Comparison of ENCODE assay signal across 25 cellular contexts in the genomic region with DNA sequence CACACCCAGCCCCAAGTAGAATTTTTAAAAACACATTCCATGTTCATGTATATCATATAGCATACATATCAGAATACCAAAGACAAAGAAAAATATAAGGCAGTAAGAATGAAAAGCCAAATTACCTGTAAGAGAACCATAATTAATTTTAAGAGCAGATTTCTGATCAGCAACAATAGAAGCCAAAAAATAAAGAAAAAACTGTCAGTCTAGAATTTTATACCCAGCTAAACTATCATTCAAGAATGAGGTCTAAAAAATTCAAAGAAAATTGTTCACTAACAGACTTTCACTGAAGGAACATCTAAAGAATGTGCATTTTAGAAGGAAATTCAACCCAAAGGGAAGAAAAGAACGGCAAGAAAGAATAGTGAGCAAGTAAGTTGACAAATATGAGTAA. TPM values are rescaled to one million over a fixed set of nuclear protein-coding genes. Genes with fewer than 3 reads are reported as not detected.
A peak's percentile ranks its signal among the peaks of the same experiment; 100 is the strongest.
DNase-seq lines count a peak whose midpoint lies in the region; ATAC-seq, FAIRE-seq and TF ChIP-seq lines count a peak whose summit lies in the region.
"Had no signal": no experiment of that assay in that cellular context is flagged by ENCODE, and none has a peak within 500 bp of the region (broad histone marks: within the 10 kb centered on the region; RNA-seq: fewer than 3 reads in every experiment).

No MANE protein-coding gene starts in this region.

- H3K9me2 ChIP-seq in OCI-LY7 (ENCODE audit: insufficient read depth, low read length) = no peaks in the 10 kb centered on the region

- no peak overlapping the region for H3K27ac Mint-ChIP-seq in activated naive CD8-positive, alpha-beta T cell treated with anti-CD3 and anti-CD28 coated beads for 36 hours
- H3K27ac Mint-ChIP-seq: CD4-positive, alpha-beta memory T cell; GM23338; H9; HFFc6 had no signal

- H3K79me2 ChIP-seq in HepG2 (ENCODE audit: insufficient read depth, low read length) (no peaks in the 10 kb centered on the region), OCI-LY7 (ENCODE audit: insufficient read depth, low read depth, low read length) (no peaks in the 10 kb centered on the region), GM12878 (ENCODE audit: control insufficient read depth, insufficient read depth, low read length) (no peaks in the 10 kb centered on the region)

- in situ Hi-C loops in HepG2 (cut with HindIII; ENCODE audit: extremely low pct_ligation_motif_present, low pct_unique_long_range_greater_than_20kb) = no loop called here
- in situ Hi-C loops in GM12878 (cut with MboI) = no loop called here

- H3K27me3 Mint-ChIP-seq in activated naive CD8-positive, alpha-beta T cell treated with anti-CD3 and anti-CD28 coated beads for 36 hours = peaks cover 3% of the 10 kb centered on the region

- intact Hi-C loops in HepG2 (cut with micrococcal nuclease; ENCODE audit: unreplicated experiment) = no loop called here
- intact Hi-C loops in right lobe of liver (cut with DNase I) = no loop called here
- intact Hi-C loops in OCI-LY7 (cut with micrococcal nuclease; ENCODE audit: unreplicated experiment) = no loop called here
- intact Hi-C loops in GM12878 (cut with micrococcal nuclease; ENCODE audit: unreplicated experiment) = no loop called here

- peaks cover 6% of the 10 kb centered on the region for H3K36me3 Mint-ChIP-seq in activated naive CD8-positive, alpha-beta T cell treated with anti-CD3 and anti-CD28 coated beads for 36 hours

- DNase-seq in HepG2 (ENCODE audit: low spot score) (no peak), right lobe of liver (no peak), OCI-LY7 (ENCODE audit: low spot score) (peak; percentile 27), GM12878 (ENCODE audit: low read depth, low spot score) (no peak)
- no peak for DNase-seq in activated naive CD8-positive, alpha-beta T cell treated with anti-CD3 and anti-CD28 coated beads for 36 hours
- no peak for DNase-seq in activated CD4-positive, alpha-beta T cell treated with anti-CD3 and anti-CD28 coated beads, Interleukin-2, amount 50 U/mL, for 48 hours
- no peak for DNase-seq in activated T-cell treated with anti-CD3 and anti-CD28 coated beads, Interleukin-2, amount 50 U/mL, for 1 hour
- DNase-seq: BE2C; C1 segment of cervical spinal cord; Calu3; CD4-positive, alpha-beta memory T cell; COR-L47; DMS53; DMS79 treated with DMSO at 0.1 percent for 48 hours; H9; HFFc6 had no signal

- H3K4me3 Mint-ChIP-seq in activated naive CD8-positive, alpha-beta T cell treated with anti-CD3 and anti-CD28 coated beads for 36 hours = no peak overlapping the region
- H3K4me3 Mint-ChIP-seq: CD4-positive, alpha-beta memory T cell; GM23338; H9; HFFc6 had no signal

- no peak for FAIRE-seq in HepG2 (lab: Jason Lieb, UNC)
- no peak for FAIRE-seq in GM12878 (lab: Jason Lieb, UNC)
- FAIRE-seq: A204.1 had no signal

- no peaks in the 10 kb centered on the region for H4K20me1 ChIP-seq in HepG2 (ENCODE audit: insufficient read depth, low read length)
- no peaks in the 10 kb centered on the region for H4K20me1 ChIP-seq in OCI-LY7 (ENCODE audit: insufficient read depth, low read length)
- no peaks in the 10 kb centered on the region for H4K20me1 ChIP-seq in GM12878 (ENCODE audit: control insufficient read depth, insufficient read depth)

- RAD21 ChIA-PET in GM12878 (lab: Charles Lee; ENCODE audit: unreplicated experiment) = interaction anchor here (0.6 kb wide), 1 partner anchor 767 kb away, joined by 3 read pairs; no protein-coding TSS in a partner anchor

- TF ChIP-seq RAD21 in HepG2 (CRISPR knock-in tag; IDR thresholded peaks at IDR 0.05) (no peak), GM12878 (IDR thresholded peaks at IDR 0.05; ENCODE audit: insufficient read depth, low read depth, low read length) (no peak)

- ATAC-seq in HepG2 (no peak), right lobe of liver (no peak), GM12878 (no peak), HG02870 (IDR thresholded peaks at IDR 0.05; ENCODE audit: unreplicated experiment) (no peak)
- ATAC-seq: GM23338, HCT116 had no signal

- no TSS peak for BruUV-seq in HepG2 (replicated peaks; lab: Mats Ljungman, UMichigan)
- BruUV-seq in OCI-LY7 (replicated peaks; lab: Mats Ljungman, UMichigan) = no TSS peak
- BruUV-seq in GM12878 (replicated peaks; lab: Mats Ljungman, UMichigan) = no TSS peak

- CTCF ChIA-PET in HepG2 (lab: Yijun Ruan, JAX; ENCODE audit: low intra/inter-chr PET ratio, low total read pairs) = no interaction called here
- CTCF ChIA-PET in OCI-LY7 (lab: Charles Lee; ENCODE audit: unreplicated experiment) = no interaction called here
- CTCF ChIA-PET in GM12878 (lab: Yijun Ruan, JAX) = interaction anchor here (1.7 to 2.0 kb wide), 2 partner anchors 10 to 69 kb away, joined by 5 to 7 read pairs; no protein-coding TSS in a partner anchor

- SMC1A ChIA-PET in GM12878 (lab: Charles Lee; ENCODE audit: uncharacterized antibody, unreplicated experiment) = interaction anchor here (1.0 to 1.3 kb wide), 4 partner anchors 9 to 174 kb away, joined by 3 to 4 read pairs (median 3); no protein-coding TSS in a partner anchor

- H3K4me2 ChIP-seq in HepG2 (ENCODE audit: low read depth, low read length) = no peak overlapping the region
- no peak overlapping the region for H3K4me2 ChIP-seq in OCI-LY7 (ENCODE audit: low read length)
- no peak overlapping the region for H3K4me2 ChIP-seq in GM12878 (ENCODE audit: control insufficient read depth, insufficient read depth)
- H3K4me2 ChIP-seq: GM23338 had no signal

- H3K27ac ChIP-seq in HepG2 (ENCODE audit: extremely low read length, insufficient read depth, low read length) = no peak overlapping the region
- H3K27ac ChIP-seq in right lobe of liver = no peak overlapping the region
- H3K27ac ChIP-seq in OCI-LY7 (ENCODE audit: low read depth, low read length, poor library complexity, severe bottlenecking) = no peak overlapping the region
- no peak overlapping the region for H3K27ac ChIP-seq in GM12878 (ENCODE audit: control insufficient read depth, insufficient read depth)
- H3K27ac ChIP-seq: 22Rv1 had no signal

- H3K9ac ChIP-seq in HepG2 (ENCODE audit: insufficient read depth, low read depth, low read length) (no peak overlapping the region), GM12878 (ENCODE audit: control insufficient read depth, insufficient read depth, low read length) (no peak overlapping the region)

- no peak for TF ChIP-seq POLR2A in HepG2 (IDR thresholded peaks at IDR 0.05; ENCODE audit: insufficient read depth in 1 of 2, low read depth in 2 of 2, low read length in 2 of 2)
- TF ChIP-seq POLR2A in right lobe of liver (IDR thresholded peaks at IDR 0.05) = no peak
- no peak for TF ChIP-seq POLR2A in GM12878 (IDR thresholded peaks at IDR 0.05; ENCODE audit: low read depth, low read length)

- TF ChIP-seq CTCF in HepG2 (CRISPR knock-in tag; IDR thresholded peaks at IDR 0.05) (no peak), right lobe of liver (IDR thresholded peaks at IDR 0.05) (no peak), OCI-LY7 (conservative IDR thresholded peaks at IDR 0.05; ENCODE audit: low read length) (no peak), GM12878 (IDR thresholded peaks at IDR 0.05 in 2 of 3, conservative IDR thresholded peaks at IDR 0.05 in 1 of 3; ENCODE audit: control insufficient read depth in 2 of 3, extremely low read depth in 1 of 3, insufficient read depth in 1 of 3, low read depth in 3 of 3, low read length in 3 of 3) (no peak)

- H3K4me1 Mint-ChIP-seq in activated naive CD8-positive, alpha-beta T cell treated with anti-CD3 and anti-CD28 coated beads for 36 hours = no peaks in the 10 kb centered on the region
- H3K4me1 Mint-ChIP-seq: CD4-positive, alpha-beta memory T cell; GM23338; H9 had no signal

- 0% methylated on average over 1 of the region's 1 CpG for WGBS in HepG2 (ENCODE audit: low lambda C conversion rate)
- 44% methylated on average over 1 of the region's 1 CpG for WGBS in right lobe of liver (ENCODE audit: insufficient coverage, low coverage, low lambda C conversion rate, missing lambda C conversion rate)
- WGBS in GM12878 (ENCODE audit: insufficient coverage, insufficient replicate concordance, low lambda C conversion rate, missing lambda C conversion rate) = 91% methylated on average over 1 of the region's 1 CpG

- H3K9me3 ChIP-seq in HepG2 (ENCODE audit: low read length) (peaks cover 26% of the 10 kb centered on the region), right lobe of liver (peaks cover 0 to 9% (median 0%) of the 10 kb centered on the region in 4 donors), OCI-LY7 (ENCODE audit: low read length) (peaks cover 25% of the 10 kb centered on the region), GM12878 (replicated peaks; ENCODE audit: control insufficient read depth, insufficient read depth, low read length) (peaks cover 18% of the 10 kb centered on the region)
- H3K9me3 ChIP-seq: BE2C had no signal

- H3K36me3 ChIP-seq in HepG2 (replicated peaks in 1 of 2; ENCODE audit: control insufficient read depth in 1 of 2, insufficient read depth in 2 of 2, low read length in 2 of 2) (no peaks in the 10 kb centered on the region), right lobe of liver (no peaks in the 10 kb centered on the region), OCI-LY7 (ENCODE audit: insufficient read depth, low read length) (peaks cover 82% of the 10 kb centered on the region), GM12878 (ENCODE audit: control insufficient read depth in 2 of 2, insufficient read depth in 2 of 2, low read length in 1 of 2) (peaks cover 0 to 17% of the 10 kb centered on the region in 2 experiments; a peak in 2 of 4 replicates)
- H3K36me3 ChIP-seq: BE2C had no signal

- peaks cover 0 to 5% of the 10 kb centered on the region in 2 experiments; a peak in 1 of 5 replicates for H3K27me3 ChIP-seq in HepG2 (ENCODE audit: control insufficient read depth in 1 of 2, insufficient read depth in 2 of 2, low read length in 2 of 2)
- no peaks in the 10 kb centered on the region for H3K27me3 ChIP-seq in right lobe of liver
- no peaks in the 10 kb centered on the region; a peak in 1 of 4 replicates for H3K27me3 ChIP-seq in GM12878 (replicated peaks in 1 of 2; ENCODE audit: control insufficient read depth in 2 of 2, insufficient read depth in 2 of 2, low read length in 1 of 2)
- H3K27me3 ChIP-seq: BE2C had no signal

- TF ChIP-seq EP300 in HepG2 (IDR thresholded peaks at IDR 0.05; ENCODE audit: low read depth in 2 of 2, low read length in 2 of 2) (no peak), HepG2 (CRISPR knock-in tag; IDR thresholded peaks at IDR 0.05; ENCODE audit: borderline replicate concordance) (no peak), GM12878 (IDR thresholded peaks at IDR 0.05; ENCODE audit: borderline replicate concordance in 1 of 2, control insufficient read depth in 1 of 2, low read depth in 2 of 2, low read length in 2 of 2) (no peak)

- H3K9me3 Mint-ChIP-seq in activated naive CD8-positive, alpha-beta T cell treated with anti-CD3 and anti-CD28 coated beads for 36 hours = peaks cover 21% of the 10 kb centered on the region

- POLR2A ChIA-PET in HepG2 (lab: Yijun Ruan, JAX) (no interaction called here), OCI-LY7 (lab: Charles Lee) (no interaction called here), GM12878 (lab: Charles Lee) (interaction anchor here (0.6 to 1.0 kb wide), 2 partner anchors 12 to 13 kb away, joined by 3 to 4 read pairs; no protein-coding TSS in a partner anchor)

- H2AFZ ChIP-seq in HepG2 (ENCODE audit: low read length) = no peak overlapping the region
- H2AFZ ChIP-seq in OCI-LY7 (ENCODE audit: low read length) = no peak overlapping the region
- H2AFZ ChIP-seq in GM12878 (ENCODE audit: control insufficient read depth, low read depth, low read length) = no peak overlapping the region
- H2AFZ ChIP-seq: GM23338 had no signal

- H3K4me3 ChIP-seq in HepG2 (replicated peaks in 1 of 3; ENCODE audit: insufficient read depth in 1 of 3, low read depth in 2 of 3, low read length in 3 of 3) (no peak overlapping the region), right lobe of liver (no peak overlapping the region), OCI-LY7 (ENCODE audit: low read depth, low read length, poor library complexity, severe bottlenecking) (no peak overlapping the region), GM12878 (no peak overlapping the region)
- H3K4me3 ChIP-seq: GM23338 had no signal

- H3K4me1 ChIP-seq in HepG2 (ENCODE audit: insufficient read depth, low read length) (no peaks in the 10 kb centered on the region), right lobe of liver (no peaks in the 10 kb centered on the region), OCI-LY7 (ENCODE audit: insufficient read depth, low read length, poor library complexity, severe bottlenecking) (no peaks in the 10 kb centered on the region), GM12878 (ENCODE audit: control insufficient read depth, insufficient read depth, low read length) (no peaks in the 10 kb centered on the region)
- H3K4me1 ChIP-seq: BE2C had no signal

RNA-seq across cellular contexts. Expression of a gene that starts 10.6 kb away (rescaled TPM):
- 14.9 and 33.6 TPM in 2 replicates for total RNA-seq in HepG2 (2016; rRNA removed; fragmentation: Illumina TruSeq; extraction: Trizol)
- 3.6 and 4.5 TPM in 2 replicates for total RNA-seq in HepG2 (2016; cell fraction: cytosol; rRNA removed; fragmentation: Illumina TruSeq; extraction: Trizol; ENCODE audit: low read depth)
- 14.5 and 33.2 TPM in 2 replicates for total RNA-seq in HepG2 (2016; cell fraction: insoluble cytoplasmic fraction; rRNA removed; fragmentation: Illumina TruSeq; extraction: Trizol)
- 8.3 and 9.4 TPM in 2 replicates for total RNA-seq in HepG2 (2016; cell fraction: membrane; rRNA removed; fragmentation: Illumina TruSeq; extraction: Trizol)
- total RNA-seq in HepG2 (2016; cell fraction: nucleus; rRNA removed; fragmentation: Illumina TruSeq; extraction: Trizol) = 27.1 and 30.8 TPM in 2 replicates
- 29.9 and 32.7 TPM in 2 replicates for polyA plus RNA-seq in HepG2 (2011; rRNA removed)
- polyA plus RNA-seq in HepG2 (2011; cell fraction: cytosol; rRNA removed) = 21.5 and 32.7 TPM in 2 replicates
- 9.5 and 11.1 TPM in 2 replicates for polyA plus RNA-seq in HepG2 (2011; cell fraction: nucleus; rRNA removed)
- polyA plus RNA-seq in HepG2 (2012) = 22.8 and 24.3 TPM in 2 replicates
- polyA plus RNA-seq in HepG2 (2016; cell fraction: cytosol; fragmentation: Illumina TruSeq; extraction: Trizol; ENCODE audit: low read depth) = 4.3 and 4.6 TPM in 2 replicates
- polyA plus RNA-seq in HepG2 (2016; cell fraction: insoluble cytoplasmic fraction; fragmentation: Illumina TruSeq; extraction: Trizol; ENCODE audit: low read depth) = 13.2 and 15.8 TPM in 2 replicates
- polyA plus RNA-seq in HepG2 (2016; cell fraction: membrane; fragmentation: Illumina TruSeq; extraction: Trizol; ENCODE audit: low read depth) = 6.5 and 6.9 TPM in 2 replicates
- 38.2 and 40.8 TPM in 2 replicates for polyA plus RNA-seq in HepG2 (2016; cell fraction: nucleus; fragmentation: Illumina TruSeq; extraction: Trizol; ENCODE audit: insufficient read depth, low read depth)
- polyA minus RNA-seq in HepG2 (2011; rRNA and poly(A)+ RNA removed; ENCODE audit: low replicate concordance) = 4.1 and 14.1 TPM in 2 replicates
- polyA minus RNA-seq in HepG2 (2011; cell fraction: cytosol; rRNA and poly(A)+ RNA removed) = 15.0 and 15.7 TPM in 2 replicates
- polyA minus RNA-seq in HepG2 (2011; cell fraction: nucleus; rRNA and poly(A)+ RNA removed) = 5.7 and 9.0 TPM in 2 replicates
- total RNA-seq in right lobe of liver = 10 to 100 TPM; 37.1 to 54.7 (median 45.1) TPM
- total RNA-seq in OCI-LY7 (2014; rRNA removed; shearing (Covaris generic)) = 9.1 and 9.3 TPM in 2 replicates
- total RNA-seq in OCI-LY7 (2022) = 9.3 and 9.9 TPM in 2 replicates
- 37.5 and 45.4 TPM in 2 replicates for total RNA-seq in GM12878 (2013; cell fraction: nucleolus; rRNA removed)
- total RNA-seq in GM12878 (2014; rRNA removed) = 53.7 and 59.5 TPM in 2 replicates
- 51.4 and 54.4 TPM in 2 replicates for total RNA-seq in GM12878 (2014; rRNA removed; fragmentation: Illumina TruSeq; extraction: Trizol)
- 41.3 and 42.4 TPM in 2 replicates for total RNA-seq in GM12878 (2021)
- polyA plus RNA-seq in GM12878 (2011; ENCODE audit: low read depth) = 40.3 TPM
- polyA plus RNA-seq in GM12878 (2011; rRNA removed) = 51.6 and 65.1 TPM in 2 replicates
- polyA plus RNA-seq in GM12878 (2011; cell fraction: cytosol; rRNA removed) = 31.8 and 33.0 TPM in 2 replicates
- polyA plus RNA-seq in GM12878 (2011; cell fraction: nucleus; rRNA removed) = 19.2 and 22.0 TPM in 2 replicates
- 39.7 and 51.5 TPM in 2 replicates for polyA plus RNA-seq in GM12878 (2012)
- 55.9 and 61.5 TPM in 2 replicates for polyA plus RNA-seq in GM12878 (2014; fragmentation: Illumina TruSeq; extraction: Trizol)
- 10 to 100 TPM; 33.3 to 41.8 TPM for polyA plus RNA-seq in GM12878 (2014; fragmentation: Nextera tagmentation; extraction: Ambion mirVana)
- 39.6 and 49.9 TPM in 2 replicates for polyA plus RNA-seq in GM12878 (2014; rRNA removed)
- 100 to 1,000 TPM; 112 to 117 TPM for polyA plus RNA-seq in GM12878 (2016; fragmentation: Nextera tagmentation; extraction: Ambion mirVana)
- 29.6 and 35.9 TPM in 2 replicates for polyA minus RNA-seq in GM12878 (2011; rRNA and poly(A)+ RNA removed)
- 10.7 and 11.8 TPM in 2 replicates for polyA minus RNA-seq in GM12878 (2011; cell fraction: cytosol; rRNA and poly(A)+ RNA removed)
- 5.4 and 9.6 TPM in 2 replicates for polyA minus RNA-seq in GM12878 (2011; cell fraction: nucleus; rRNA and poly(A)+ RNA removed)
- total RNA-seq in activated naive CD8-positive, alpha-beta T cell treated with anti-CD3 and anti-CD28 coated beads for 36 hours = 1 to 10 TPM; 4.7 to 5.1 TPM

RNA-seq across cellular contexts. Expression of a gene that starts 34.5 kb away (rescaled TPM):
- total RNA-seq in HepG2 (2016; rRNA removed; fragmentation: Illumina TruSeq; extraction: Trizol) = not detected in 2 replicates
- not detected in 2 replicates for total RNA-seq in HepG2 (2016; cell fraction: cytosol; rRNA removed; fragmentation: Illumina TruSeq; extraction: Trizol; ENCODE audit: low read depth)
- total RNA-seq in HepG2 (2016; cell fraction: insoluble cytoplasmic fraction; rRNA removed; fragmentation: Illumina TruSeq; extraction: Trizol) = not detected in 2 replicates
- total RNA-seq in HepG2 (2016; cell fraction: membrane; rRNA removed; fragmentation: Illumina TruSeq; extraction: Trizol) = not detected in 2 replicates
- total RNA-seq in HepG2 (2016; cell fraction: nucleus; rRNA removed; fragmentation: Illumina TruSeq; extraction: Trizol) = not detected in 2 replicates
- polyA plus RNA-seq in HepG2 (2011; rRNA removed) = not detected in 2 replicates
- not detected in 2 replicates for polyA plus RNA-seq in HepG2 (2011; cell fraction: cytosol; rRNA removed)
- polyA plus RNA-seq in HepG2 (2011; cell fraction: nucleus; rRNA removed) = not detected in 2 replicates
- polyA plus RNA-seq in HepG2 (2012) = not detected in 2 replicates
- not detected in 2 replicates for polyA plus RNA-seq in HepG2 (2016; cell fraction: cytosol; fragmentation: Illumina TruSeq; extraction: Trizol; ENCODE audit: low read depth)
- not detected in 2 replicates for polyA plus RNA-seq in HepG2 (2016; cell fraction: insoluble cytoplasmic fraction; fragmentation: Illumina TruSeq; extraction: Trizol; ENCODE audit: low read depth)
- not detected in 2 replicates for polyA plus RNA-seq in HepG2 (2016; cell fraction: membrane; fragmentation: Illumina TruSeq; extraction: Trizol; ENCODE audit: low read depth)
- polyA plus RNA-seq in HepG2 (2016; cell fraction: nucleus; fragmentation: Illumina TruSeq; extraction: Trizol; ENCODE audit: insufficient read depth, low read depth) = not detected in 2 replicates
- not detected in 2 replicates for polyA minus RNA-seq in HepG2 (2011; rRNA and poly(A)+ RNA removed; ENCODE audit: low replicate concordance)
- not detected in 2 replicates for polyA minus RNA-seq in HepG2 (2011; cell fraction: cytosol; rRNA and poly(A)+ RNA removed)
- not detected in 2 replicates for polyA minus RNA-seq in HepG2 (2011; cell fraction: nucleus; rRNA and poly(A)+ RNA removed)
- under 1 TPM in 4 of 6 experiments, not detected in 2; 0.04 to 0.07 (median 0.06) TPM for total RNA-seq in right lobe of liver
- 11.2 and 14.1 TPM in 2 replicates for total RNA-seq in OCI-LY7 (2014; rRNA removed; shearing (Covaris generic))
- 13.2 and 17.0 TPM in 2 replicates for total RNA-seq in OCI-LY7 (2022)
- total RNA-seq in GM12878 (2013; cell fraction: nucleolus; rRNA removed) = 18.1 and 19.7 TPM in 2 replicates
- total RNA-seq in GM12878 (2014; rRNA removed) = 19.2 and 19.8 TPM in 2 replicates
- total RNA-seq in GM12878 (2014; rRNA removed; fragmentation: Illumina TruSeq; extraction: Trizol) = 18.9 and 19.5 TPM in 2 replicates
- total RNA-seq in GM12878 (2021) = 13.6 and 15.1 TPM in 2 replicates
- 3.5 TPM for polyA plus RNA-seq in GM12878 (2011; ENCODE audit: low read depth)
- 0.40 and 0.46 TPM in 2 replicates for polyA plus RNA-seq in GM12878 (2011; rRNA removed)
- 0.45 and 0.52 TPM in 2 replicates for polyA plus RNA-seq in GM12878 (2011; cell fraction: cytosol; rRNA removed)
- polyA plus RNA-seq in GM12878 (2011; cell fraction: nucleus; rRNA removed) = 0.38 and 0.54 TPM in 2 replicates
- 5.1 and 6.4 TPM in 2 replicates for polyA plus RNA-seq in GM12878 (2012)
- 12.8 and 13.5 TPM in 2 replicates for polyA plus RNA-seq in GM12878 (2014; fragmentation: Illumina TruSeq; extraction: Trizol)
- 10 to 100 TPM in 1 of 2 experiments, 1 to 10 TPM in 1; 9.8 to 12.3 TPM for polyA plus RNA-seq in GM12878 (2014; fragmentation: Nextera tagmentation; extraction: Ambion mirVana)
- 10.3 and 11.2 TPM in 2 replicates for polyA plus RNA-seq in GM12878 (2014; rRNA removed)
- polyA plus RNA-seq in GM12878 (2016; fragmentation: Nextera tagmentation; extraction: Ambion mirVana) = 10 to 100 TPM; 11.9 to 12.2 TPM
- 0.59 and 1.1 TPM in 2 replicates for polyA minus RNA-seq in GM12878 (2011; rRNA and poly(A)+ RNA removed)
- polyA minus RNA-seq in GM12878 (2011; cell fraction: cytosol; rRNA and poly(A)+ RNA removed) = 0.21 TPM in 1 of 2 replicates, not detected in the other
- polyA minus RNA-seq in GM12878 (2011; cell fraction: nucleus; rRNA and poly(A)+ RNA removed) = 0.24 and 0.38 TPM in 2 replicates
- total RNA-seq in activated naive CD8-positive, alpha-beta T cell treated with anti-CD3 and anti-CD28 coated beads for 36 hours = under 1 TPM; 0.16 to 0.28 TPM
- total RNA-seq: Calu3; CD4-positive, alpha-beta memory T cell; Daoy; G401; GM23338; H4; H9; HFFc6 had no signal
- polyA plus RNA-seq: AG04450, GM23338 had no signal

RNA-seq across cellular contexts. Expression of a gene that starts 53.4 kb away (rescaled TPM):
- total RNA-seq in HepG2 (2016; rRNA removed; fragmentation: Illumina TruSeq; extraction: Trizol) = 21.3 and 30.0 TPM in 2 replicates
- 6.9 and 9.1 TPM in 2 replicates for total RNA-seq in HepG2 (2016; cell fraction: cytosol; rRNA removed; fragmentation: Illumina TruSeq; extraction: Trizol; ENCODE audit: low read depth)
- total RNA-seq in HepG2 (2016; cell fraction: insoluble cytoplasmic fraction; rRNA removed; fragmentation: Illumina TruSeq; extraction: Trizol) = 23.5 and 29.4 TPM in 2 replicates
- 8.9 and 9.2 TPM in 2 replicates for total RNA-seq in HepG2 (2016; cell fraction: membrane; rRNA removed; fragmentation: Illumina TruSeq; extraction: Trizol)
- total RNA-seq in HepG2 (2016; cell fraction: nucleus; rRNA removed; fragmentation: Illumina TruSeq; extraction: Trizol) = 10.0 and 12.6 TPM in 2 replicates
- 41.4 and 48.7 TPM in 2 replicates for polyA plus RNA-seq in HepG2 (2011; rRNA removed)
- polyA plus RNA-seq in HepG2 (2011; cell fraction: cytosol; rRNA removed) = 48.8 and 53.2 TPM in 2 replicates
- polyA plus RNA-seq in HepG2 (2011; cell fraction: nucleus; rRNA removed) = 21.0 and 23.2 TPM in 2 replicates
- 38.1 and 41.7 TPM in 2 replicates for polyA plus RNA-seq in HepG2 (2012)
- 3.6 and 4.1 TPM in 2 replicates for polyA plus RNA-seq in HepG2 (2016; cell fraction: cytosol; fragmentation: Illumina TruSeq; extraction: Trizol; ENCODE audit: low read depth)
- 24.4 and 26.5 TPM in 2 replicates for polyA plus RNA-seq in HepG2 (2016; cell fraction: insoluble cytoplasmic fraction; fragmentation: Illumina TruSeq; extraction: Trizol; ENCODE audit: low read depth)
- 5.5 and 6.2 TPM in 2 replicates for polyA plus RNA-seq in HepG2 (2016; cell fraction: membrane; fragmentation: Illumina TruSeq; extraction: Trizol; ENCODE audit: low read depth)
- polyA plus RNA-seq in HepG2 (2016; cell fraction: nucleus; fragmentation: Illumina TruSeq; extraction: Trizol; ENCODE audit: insufficient read depth, low read depth) = 15.9 and 18.0 TPM in 2 replicates
- 10.6 and 40.6 TPM in 2 replicates for polyA minus RNA-seq in HepG2 (2011; rRNA and poly(A)+ RNA removed; ENCODE audit: low replicate concordance)
- polyA minus RNA-seq in HepG2 (2011; cell fraction: cytosol; rRNA and poly(A)+ RNA removed) = 14.9 and 18.3 TPM in 2 replicates
- polyA minus RNA-seq in HepG2 (2011; cell fraction: nucleus; rRNA and poly(A)+ RNA removed) = 16.9 and 25.7 TPM in 2 replicates
- total RNA-seq in right lobe of liver = 100 to 1,000 TPM; 143 to 178 (median 160) TPM
- total RNA-seq in OCI-LY7 (2014; rRNA removed; shearing (Covaris generic)) = 9.0 and 13.1 TPM in 2 replicates
- total RNA-seq in OCI-LY7 (2022) = 27.4 and 30.7 TPM in 2 replicates
- 49.0 and 49.4 TPM in 2 replicates for total RNA-seq in GM12878 (2013; cell fraction: nucleolus; rRNA removed)
- 34.2 and 35.9 TPM in 2 replicates for total RNA-seq in GM12878 (2014; rRNA removed)
- 29.4 and 34.0 TPM in 2 replicates for total RNA-seq in GM12878 (2014; rRNA removed; fragmentation: Illumina TruSeq; extraction: Trizol)
- total RNA-seq in GM12878 (2021) = 29.4 and 33.1 TPM in 2 replicates
- polyA plus RNA-seq in GM12878 (2011; ENCODE audit: low read depth) = 32.9 TPM
- polyA plus RNA-seq in GM12878 (2011; rRNA removed) = 30.6 and 35.5 TPM in 2 replicates
- 35.9 and 40.0 TPM in 2 replicates for polyA plus RNA-seq in GM12878 (2011; cell fraction: cytosol; rRNA removed)
- 21.1 and 28.7 TPM in 2 replicates for polyA plus RNA-seq in GM12878 (2011; cell fraction: nucleus; rRNA removed)
- polyA plus RNA-seq in GM12878 (2012) = 32.2 and 51.7 TPM in 2 replicates
- 28.0 and 34.2 TPM in 2 replicates for polyA plus RNA-seq in GM12878 (2014; fragmentation: Illumina TruSeq; extraction: Trizol)
- polyA plus RNA-seq in GM12878 (2014; fragmentation: Nextera tagmentation; extraction: Ambion mirVana) = 100 to 1,000 TPM in 1 of 2 experiments, 10 to 100 TPM in 1; 75.9 to 127 TPM
- 32.1 and 37.3 TPM in 2 replicates for polyA plus RNA-seq in GM12878 (2014; rRNA removed)
- polyA plus RNA-seq in GM12878 (2016; fragmentation: Nextera tagmentation; extraction: Ambion mirVana) = 10 to 100 TPM; 40.1 to 40.5 TPM
- 25.5 and 28.4 TPM in 2 replicates for polyA minus RNA-seq in GM12878 (2011; rRNA and poly(A)+ RNA removed)
- polyA minus RNA-seq in GM12878 (2011; cell fraction: cytosol; rRNA and poly(A)+ RNA removed) = 6.3 and 8.2 TPM in 2 replicates
- polyA minus RNA-seq in GM12878 (2011; cell fraction: nucleus; rRNA and poly(A)+ RNA removed) = 8.8 and 12.3 TPM in 2 replicates
- total RNA-seq in activated naive CD8-positive, alpha-beta T cell treated with anti-CD3 and anti-CD28 coated beads for 36 hours = 10 to 100 TPM; 29.2 to 30.3 TPM

Comparison
In these comparisons a context has a peak if more than half of its experiments do, and no peak if none do; other contexts are left out.
1. RNA of a gene that starts 34.5 kb away (total RNA-seq): 13.6 to 19.8 TPM in GM12878 and 11.2 to 17.0 TPM in OCI-LY7; 0.16 to 0.28 TPM in activated naive CD8-positive, alpha-beta T cell treated with anti-CD3 and anti-CD28 coated beads for 36 hours, 0.04 to 0.07 TPM in right lobe of liver and not detected in HepG2; every median in the first group is over 4 times any median in the second.